In genomic region chr17:80959330-80960036, GRCh38 we compare ENCODE assay signal across 10 cellular contexts. TPM values are rescaled to one million over a fixed set of nuclear protein-coding genes. Genes with fewer than 3 reads are reported as not detected.
A peak's percentile ranks its signal among the peaks of the same experiment; 100 is the strongest.
DNase-seq lines count a peak whose midpoint lies in the region; ATAC-seq and TF ChIP-seq lines count a peak whose summit lies in the region.
"Had no signal": no experiment of that assay in that cellular context is flagged by ENCODE, and none has a peak within 500 bp of the region (broad histone marks: within the 10 kb centered on the region; RNA-seq: fewer than 3 reads in every experiment).

No MANE protein-coding gene starts in this region.

- H3K27me3 ChIP-seq in right cardiac atrium (ENCODE audit: control insufficient read depth, insufficient read depth) (no peaks in the 10 kb centered on the region), GM23338 (ENCODE audit: insufficient read depth) (no peaks in the 10 kb centered on the region)

- no peaks in the 10 kb centered on the region for H4K20me1 ChIP-seq in GM23338 (replicated peaks; ENCODE audit: insufficient read depth)

- H3K9me3 Mint-ChIP-seq in activated naive CD4-positive, alpha-beta T cell treated with anti-CD3 and anti-CD28 coated beads, Interleukin-2, amount 10 ng/mL, durations not matched to agents 7 days and 5 days = no peaks in the 10 kb centered on the region
- no peaks in the 10 kb centered on the region for H3K9me3 Mint-ChIP-seq in GM23338

- H3K4me1 Mint-ChIP-seq in activated naive CD4-positive, alpha-beta T cell treated with anti-CD3 and anti-CD28 coated beads, Interleukin-2, amount 10 ng/mL, durations not matched to agents 7 days and 5 days = no peaks in the 10 kb centered on the region
- peaks cover 5% of the 10 kb centered on the region; the same call in 2 of the 3 replicates for H3K4me1 Mint-ChIP-seq in GM23338

- no peak overlapping the region for H3K27ac Mint-ChIP-seq in activated naive CD4-positive, alpha-beta T cell treated with anti-CD3 and anti-CD28 coated beads, Interleukin-2, amount 10 ng/mL, durations not matched to agents 7 days and 5 days
- H3K27ac Mint-ChIP-seq in GM23338 = no peak overlapping the region

- no peaks in the 10 kb centered on the region for H3F3A ChIP-seq in GM23338 (replicated peaks; ENCODE audit: low read depth)

- H3K9me3 ChIP-seq in right cardiac atrium (ENCODE audit: control insufficient read depth, low read length) = no peaks in the 10 kb centered on the region

- H3K36me3 ChIP-seq in GM23338 (ENCODE audit: insufficient read depth) = no peaks in the 10 kb centered on the region

- H3K4me2 ChIP-seq in GM23338 = no peak overlapping the region

- no peaks in the 10 kb centered on the region for H3K79me2 ChIP-seq in GM23338 (replicated peaks; ENCODE audit: insufficient read depth)

- intact Hi-C loops in right cardiac atrium (cut with DNase I) = loop anchor here in 3 of 4 donors (5.0 to 10.0 kb wide), 2 partner anchors 85 to 87 kb away; no protein-coding TSS in a partner anchor
- intact Hi-C loops in sciatic nerve (cut with DNase I) = no loop called here

- ATAC-seq in right cardiac atrium (peak; percentile 94 to 95), sciatic nerve (peak; percentile 93), GM23338 (no peak)

- H3K4me1 ChIP-seq in right cardiac atrium (ENCODE audit: control insufficient read depth, insufficient read depth, low read length) (peaks cover 11% of the 10 kb centered on the region), GM23338 (ENCODE audit: insufficient read depth) (no peaks in the 10 kb centered on the region)

- WGBS in right cardiac atrium = 25% methylated on average over 23 of the region's 23 CpGs

- H3K4me3 ChIP-seq in right cardiac atrium (ENCODE audit: low read length) (no peak overlapping the region), GM23338 (no peak overlapping the region)

- CTCF ChIA-PET in activated naive CD4-positive, alpha-beta T cell treated with anti-CD3 and anti-CD28 coated beads, Interleukin-2, amount 10 ng/mL, durations not matched to agents 7 days and 5 days (lab: Charles Lee) = no interaction called here

- no peak overlapping the region for H2AFZ ChIP-seq in GM23338

- H3K9me2 ChIP-seq in GM23338 (ENCODE audit: insufficient read depth) = no peaks in the 10 kb centered on the region

- no peak overlapping the region for H3K4me3 Mint-ChIP-seq in activated naive CD4-positive, alpha-beta T cell treated with anti-CD3 and anti-CD28 coated beads, Interleukin-2, amount 10 ng/mL, durations not matched to agents 7 days and 5 days
- no peak overlapping the region for H3K4me3 Mint-ChIP-seq in GM23338

- peak overlapping the region; percentile 72 for H3K27ac ChIP-seq in right cardiac atrium (ENCODE audit: low read length)
- H3K27ac ChIP-seq in GM23338 (ENCODE audit: low read depth) = no peak overlapping the region

- H3K27me3 Mint-ChIP-seq in activated naive CD4-positive, alpha-beta T cell treated with anti-CD3 and anti-CD28 coated beads, Interleukin-2, amount 10 ng/mL, durations not matched to agents 7 days and 5 days = no peaks in the 10 kb centered on the region
- H3K27me3 Mint-ChIP-seq in GM23338 (ENCODE audit: insufficient read depth, low read depth, poor library complexity) = peaks cover 2% of the 10 kb centered on the region

- DNase-seq in EH (ENCODE audit: low read depth) = peak; percentile 95
- peak; percentile 68 for DNase-seq in amniotic stem cell (lab: John Stamatoyannopoulos, UW)
- peak; percentile 91 to 96 (median 96) for DNase-seq in right cardiac atrium
- DNase-seq in sciatic nerve (ENCODE audit: low spot score) = peak; percentile 83
- no peak for DNase-seq in activated naive CD4-positive, alpha-beta T cell treated with anti-CD3 and anti-CD28 coated beads, Interleukin-2, amount 10 ng/mL, durations not matched to agents 7 days and 5 days
- DNase-seq in HPDE6-E6E7 (ENCODE audit: extremely low spot score) = no peak
- no peak for DNase-seq in GM23338 (ENCODE audit: low spot score)
- DNase-seq in COLO829 (ENCODE audit: low spot score) = no peak
- DNase-seq: activated CD4-positive, CD25-positive, alpha-beta regulatory T cell; NCI-H1417 treated with DMSO at 0.1 percent for 48 hours had no signal

- H3K36me3 Mint-ChIP-seq in activated naive CD4-positive, alpha-beta T cell treated with anti-CD3 and anti-CD28 coated beads, Interleukin-2, amount 10 ng/mL, durations not matched to agents 7 days and 5 days = peaks cover 5% of the 10 kb centered on the region
- 0 out of 3 replicates have a peak, but pooled peaks cover 3% of the 10 kb centered on the region for H3K36me3 Mint-ChIP-seq in GM23338 (ENCODE audit: low read depth)

- TF ChIP-seq CTCF in GM23338 (conservative IDR thresholded peaks at IDR 0.05; ENCODE audit: low read depth in 2 of 2) = no peak

TF ChIP-seq in GM23338, 12 proteins besides CTCF, POLR2A, EP300 and RAD21 (continues in another document):
- TF ChIP-seq EZH2phosphoT487 (IDR thresholded peaks at IDR 0.05; ENCODE audit: unreplicated experiment) (no peak), JUNB (IDR thresholded peaks at IDR 0.05; ENCODE audit: unreplicated experiment) (no peak), NANOG (IDR thresholded peaks at IDR 0.05; ENCODE audit: borderline replicate concordance) (no peak), ZNF331 (CRISPR knock-in tag; IDR thresholded peaks at IDR 0.05; ENCODE audit: low read depth) (no peak), STAT1 (IDR thresholded peaks at IDR 0.05; ENCODE audit: unreplicated experiment) (no peak), ETS1 (IDR thresholded peaks at IDR 0.05) (no peak), ZNF114 (CRISPR knock-in tag; IDR thresholded peaks at IDR 0.05) (no peak), CREB1 (CRISPR knock-in tag; IDR thresholded peaks at IDR 0.05; ENCODE audit: low read depth) (no peak), POLR2AphosphoS5 (IDR thresholded peaks at IDR 0.05; ENCODE audit: low read depth) (no peak)

RNA-seq across cellular contexts. Expression of gene CHMP6, which starts 32.2 kb away (rescaled TPM):
- total RNA-seq in right cardiac atrium (10 to 100 TPM; 18.4 to 22.5 (median 19.7) TPM), sciatic nerve (26.8 TPM)
- polyA plus RNA-seq in right cardiac atrium (24.6 TPM), GM23338 (2016; fragmentation: Nextera tagmentation; extraction: Ambion mirVana) (13.2 and 14.0 TPM in 2 replicates)
- 8.2 and 12.3 TPM in 2 replicates for total RNA-seq in GM23338 (2014; rRNA removed; shearing (Covaris generic))

Comparison
In these comparisons a context has a peak if more than half of its experiments do, and no peak if none do; other contexts are left out.
1. DNase-seq: peak in EH (single experiment), amniotic stem cell (single experiment), right cardiac atrium (3 of 3) and sciatic nerve (single experiment); none in activated naive CD4-positive, alpha-beta T cell treated with anti-CD3 and anti-CD28 coated beads, Interleukin-2, amount 10 ng/mL, durations not matched to agents 7 days and 5 days (single experiment), HPDE6-E6E7 (single experiment), GM23338 (single experiment) and COLO829 (single experiment).